In the genomic region with DNA sequence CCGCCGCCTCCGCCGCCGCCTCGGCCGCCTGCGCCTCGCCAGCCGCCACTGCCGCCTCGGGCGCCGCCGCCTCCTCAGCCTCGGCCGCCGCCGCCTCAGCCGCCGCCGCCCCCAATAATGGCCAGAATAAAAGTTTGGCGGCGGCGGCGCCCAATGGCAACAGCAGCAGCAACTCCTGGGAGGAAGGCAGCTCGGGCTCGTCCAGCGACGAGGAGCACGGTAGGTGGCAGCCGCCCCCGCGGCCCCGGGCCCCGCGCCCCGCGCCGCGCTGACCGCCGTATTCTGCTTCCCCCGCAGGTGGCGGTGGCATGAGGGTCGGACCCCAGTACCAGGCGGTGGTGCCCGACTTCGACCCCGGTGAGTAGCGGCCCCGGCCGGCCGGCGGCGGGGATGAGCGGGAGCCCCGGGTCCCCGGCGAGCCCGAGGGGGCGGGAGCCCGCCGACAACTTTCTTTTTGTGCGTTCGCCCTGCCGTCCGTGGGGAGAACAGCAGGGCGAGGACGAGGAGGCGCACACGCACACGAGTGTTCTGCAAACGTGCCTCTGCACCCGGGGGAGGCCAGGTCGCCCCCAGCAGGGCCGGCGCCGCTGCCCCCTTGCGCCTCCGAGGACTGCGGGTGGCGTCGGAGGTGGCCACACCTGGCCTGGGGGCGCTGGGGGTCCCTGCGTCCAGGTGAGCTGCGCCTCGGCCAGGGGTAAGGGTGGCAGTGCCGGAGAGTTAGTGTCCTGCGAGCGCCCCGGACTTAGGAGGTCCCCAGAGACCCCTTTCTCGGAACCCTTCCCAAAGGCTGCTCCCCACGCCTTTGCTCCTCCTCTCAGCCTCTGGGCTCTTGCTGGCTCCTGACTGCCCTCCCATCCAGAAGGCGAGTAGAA, we compare ENCODE assay signal across 8 cellular contexts. TPM values are rescaled to one million over a fixed set of nuclear protein-coding genes. Genes with fewer than 3 reads are reported as not detected.
DNase-seq lines count a peak whose midpoint lies in the region; ATAC-seq lines count a peak whose summit lies in the region.

No MANE protein-coding gene starts in this region.

- H3K36me3 Mint-ChIP-seq in activated CD4-positive, alpha-beta memory T cell treated with anti-CD3 and anti-CD28 coated beads for 36 hours: peaks cover 2% of the 10 kb centered on the region

- peaks cover 22% of the 10 kb centered on the region for H3K36me3 ChIP-seq in mesodermal cell (ENCODE audit: control insufficient read depth, insufficient read depth, low read length)

- DNase-seq in ELF-1 (ENCODE audit: low read depth, low spot score): peak; percentile 46
- DNase-seq in M059J (ENCODE audit: low read depth): peak; percentile 50
- DNase-seq in activated CD4-positive, alpha-beta memory T cell treated with anti-CD3 and anti-CD28 coated beads for 36 hours: peak; percentile 65
- DNase-seq in effector CD8-positive, alpha-beta T cell (lab: John Stamatoyannopoulos, UW): peak; percentile 30
- peak; percentile 27 to 32 for DNase-seq in stimulated activated CD8-positive, alpha-beta memory T cell treated with anti-CD3 and anti-CD28 coated beads, Interleukin-15, amount 100 ng/mL, for 48 hours (ENCODE audit: low read depth in 2 of 2)
- no peak for DNase-seq in NCI-H1436 treated with DMSO at 0.1 percent for 48 hours (lab: John Stamatoyannopoulos, UW)

- ATAC-seq in GM21737 (IDR thresholded peaks at IDR 0.05; ENCODE audit: unreplicated experiment): peak; percentile 18

- WGBS in mesodermal cell (ENCODE audit: insufficient coverage in 2 of 2), 2 experiments: 0% methylated on average over 62 to 86 of the region's 95 CpGs

- peak overlapping the region; percentile 25 for H3K27ac Mint-ChIP-seq in activated CD4-positive, alpha-beta memory T cell treated with anti-CD3 and anti-CD28 coated beads for 36 hours

- H3K27ac ChIP-seq in mesodermal cell (ENCODE audit: low read depth, low read length, severe bottlenecking): peak overlapping the region; percentile 79

- intact Hi-C loops in activated CD4-positive, alpha-beta memory T cell treated with anti-CD3 and anti-CD28 coated beads for 36 hours (cut with micrococcal nuclease): loop anchor here (1.0 to 10.0 kb wide), 6 partner anchors 69 to 454 kb away; a partner anchor contains a TSS

- no peaks in the 10 kb centered on the region for H3K27me3 Mint-ChIP-seq in activated CD4-positive, alpha-beta memory T cell treated with anti-CD3 and anti-CD28 coated beads for 36 hours

- CTCF ChIA-PET in activated CD4-positive, alpha-beta memory T cell treated with anti-CD3 and anti-CD28 coated beads for 36 hours (lab: Charles Lee): interaction anchor here (0.8 to 2.7 kb wide), 15 partner anchors 11 to 485 kb away, joined by 3 to 29 read pairs (median 7); no protein-coding TSS in a partner anchor

- peaks cover 32% of the 10 kb centered on the region for H3K4me1 Mint-ChIP-seq in activated CD4-positive, alpha-beta memory T cell treated with anti-CD3 and anti-CD28 coated beads for 36 hours (ENCODE audit: low read depth)

- POLR2A ChIA-PET in activated CD4-positive, alpha-beta memory T cell treated with anti-CD3 and anti-CD28 coated beads for 36 hours (lab: Charles Lee): no interaction called here

- H3K4me1 ChIP-seq in mesodermal cell (ENCODE audit: control insufficient read depth, insufficient read depth, low read length, poor library complexity, severe bottlenecking): peaks cover 17% of the 10 kb centered on the region

- no peaks in the 10 kb centered on the region for H3K9me3 Mint-ChIP-seq in activated CD4-positive, alpha-beta memory T cell treated with anti-CD3 and anti-CD28 coated beads for 36 hours

- H3K4me3 ChIP-seq in mesodermal cell (ENCODE audit: extremely low read depth, insufficient read depth, low read length, poor library complexity, severe bottlenecking): peak overlapping the region; percentile 90

- H3K9me3 ChIP-seq in mesodermal cell (ENCODE audit: control insufficient read depth, low read length): no peaks in the 10 kb centered on the region

- H3K4me3 Mint-ChIP-seq in activated CD4-positive, alpha-beta memory T cell treated with anti-CD3 and anti-CD28 coated beads for 36 hours: peak overlapping the region; percentile 80

RNA-seq across cellular contexts. Expression of a gene that starts 0.8 kb away (rescaled TPM):
- 9.6 and 15.1 TPM in 2 replicates for total RNA-seq in M059J (2014; rRNA removed; shearing (Covaris generic))
- 10 to 100 TPM; 14.1 to 14.3 TPM for total RNA-seq in activated CD4-positive, alpha-beta memory T cell treated with anti-CD3 and anti-CD28 coated beads for 36 hours
- polyA plus RNA-seq in mesodermal cell (2013, experiment 1 of 2): 25.5 TPM
- polyA plus RNA-seq in mesodermal cell (2013, experiment 2 of 2): 24.1 TPM
